In the genomic region with DNA sequence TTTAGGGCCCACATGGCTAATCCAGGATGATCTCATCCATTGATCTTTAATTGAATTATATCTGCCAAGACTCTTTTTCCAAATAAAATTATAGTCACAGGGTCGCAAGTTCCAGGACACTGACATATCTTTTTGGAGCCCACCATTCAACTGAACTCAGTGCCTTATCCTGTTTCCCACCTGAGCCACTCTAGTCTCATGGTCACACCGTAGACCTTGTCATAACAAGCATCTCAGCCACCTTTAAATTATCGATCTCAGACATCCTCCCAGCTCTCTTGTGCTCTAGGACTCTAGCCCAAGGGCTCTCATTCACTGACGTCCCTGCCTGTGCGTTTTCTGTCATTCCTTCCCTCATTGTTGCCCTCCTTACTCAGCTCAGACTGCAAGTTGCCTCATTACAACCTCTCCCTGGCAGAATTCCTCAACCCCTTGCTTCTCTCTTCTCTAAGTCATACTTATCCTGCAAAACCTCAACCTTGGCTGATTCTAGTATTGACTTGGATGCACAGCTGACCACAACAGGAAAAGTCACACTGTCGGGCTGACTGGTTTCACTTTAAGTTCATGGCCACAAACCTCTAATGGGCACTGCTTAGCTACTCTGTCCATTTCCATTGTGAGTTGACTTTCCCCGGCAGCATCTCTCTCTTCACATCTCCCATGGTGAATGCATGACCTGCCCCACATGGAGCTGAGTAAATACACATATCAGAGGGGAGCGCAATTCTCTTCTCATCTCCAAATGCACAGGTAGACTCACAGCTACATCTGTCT, we compare ENCODE assay signal across 19 cellular contexts.
DNase-seq lines count a peak whose midpoint lies in the region; ATAC-seq lines count a peak whose summit lies in the region.
"Had no signal": no experiment of that assay in that cellular context is flagged by ENCODE, and none has a peak within 500 bp of the region (broad histone marks: within the 10 kb centered on the region; RNA-seq: fewer than 3 reads in every experiment).

No MANE protein-coding gene starts in this region.

- peak; percentile 53 for DNase-seq in activated CD8-positive, alpha-beta memory T cell treated with anti-CD3 and anti-CD28 coated beads for 24 hours
- DNase-seq in activated CD8-positive, alpha-beta memory T cell treated with anti-CD3 and anti-CD28 coated beads, Interleukin-2, amount 50 U/mL, for 4 hours: no peak
- DNase-seq in GM23248 (peak; percentile 59), NCI-H1092 treated with DMSO at 0.1 percent for 48 hours (lab: John Stamatoyannopoulos, UW) (no peak), NCI-H1694 (lab: John Stamatoyannopoulos, UW) (no peak)
- DNase-seq in activated CD8-positive, alpha-beta memory T cell treated with anti-CD3 and anti-CD28 coated beads, Interleukin-2, amount 50 U/mL, for 48 hours: peak; percentile 60
- DNase-seq in naive thymus-derived CD4-positive, alpha-beta T cell: no peak
- DNase-seq: activated B cell treated with CpG ODN at 0.5 μM for 24 hours; activated naive CD8-positive, alpha-beta T cell treated with anti-CD3 and anti-CD28 coated beads, Interleukin-2, amount 10 ng/mL, durations not matched to agents 7 days and 5 days; DMS79; HFFc6; NCI-H1436 treated with DMSO at 0.1 percent for 48 hours; NK-92 treated with Interleukin-12 subunit alpha and Interleukin-12 subunit beta, amount 100 ng/mL, for 24 hours; spleen had no signal

- no peak overlapping the region for H3K27ac Mint-ChIP-seq in naive thymus-derived CD4-positive, alpha-beta T cell
- H3K27ac Mint-ChIP-seq: activated B cell treated with CpG ODN at 0.5 μM for 24 hours; activated naive CD8-positive, alpha-beta T cell treated with anti-CD3 and anti-CD28 coated beads, Interleukin-2, amount 10 ng/mL, durations not matched to agents 7 days and 5 days; HFFc6; nephron had no signal

- H3K27ac ChIP-seq in GM23248: no peak overlapping the region
- H3K27ac ChIP-seq in naive thymus-derived CD4-positive, alpha-beta T cell (ENCODE audit: low read depth, low read length): peak overlapping the region; percentile 84
- H3K27ac ChIP-seq: vagina had no signal

- no peak overlapping the region for H3K4me2 ChIP-seq in GM23248 (ENCODE audit: unreplicated experiment)

- no peaks in the 10 kb centered on the region for H3K79me2 ChIP-seq in GM23248 (ENCODE audit: insufficient read depth)

- POLR2A ChIA-PET in naive thymus-derived CD4-positive, alpha-beta T cell (lab: Charles Lee): interaction anchor here (1.3 to 2.5 kb wide), 5 partner anchors 9 to 334 kb away, joined by 4 to 9 read pairs (median 9); a partner anchor contains a TSS

- H3K9ac ChIP-seq in GM23248: no peak overlapping the region

- H3K9me3 ChIP-seq in GM23248 (ENCODE audit: low read depth): no peaks in the 10 kb centered on the region
- H3K9me3 ChIP-seq in naive thymus-derived CD4-positive, alpha-beta T cell (ENCODE audit: control insufficient read depth in 2 of 3, low read length in 3 of 3): no peaks in the 10 kb centered on the region
- H3K9me3 ChIP-seq: spleen, vagina had no signal

- no peaks in the 10 kb centered on the region for H4K20me1 ChIP-seq in GM23248 (ENCODE audit: insufficient read depth)

- H3K9me2 ChIP-seq in GM23248 (ENCODE audit: insufficient read depth): no peaks in the 10 kb centered on the region

- no peak overlapping the region for H2AFZ ChIP-seq in GM23248

- peaks cover 19% of the 10 kb centered on the region; the same call in 1 of the 2 replicates for H3F3A ChIP-seq in GM23248 (ENCODE audit: insufficient read depth)

- in situ Hi-C loops in GM23248 (cut with MboI): no loop called here

- H3K4me1 ChIP-seq in GM23248 (ENCODE audit: insufficient read depth): peaks cover 20% of the 10 kb centered on the region
- peaks cover 43 to 62% of the 10 kb centered on the region in 2 donors for H3K4me1 ChIP-seq in naive thymus-derived CD4-positive, alpha-beta T cell (ENCODE audit: control insufficient read depth in 2 of 2, insufficient read depth in 2 of 2, low read length in 2 of 2)

- no peaks in the 10 kb centered on the region for H3K36me3 ChIP-seq in GM23248 (ENCODE audit: low read depth)
- no peaks in the 10 kb centered on the region for H3K36me3 ChIP-seq in naive thymus-derived CD4-positive, alpha-beta T cell (ENCODE audit: control insufficient read depth in 2 of 3, insufficient read depth in 3 of 3, low read length in 3 of 3)
- H3K36me3 ChIP-seq: spleen, vagina had no signal

- CTCF ChIA-PET in naive thymus-derived CD4-positive, alpha-beta T cell (lab: Charles Lee): interaction anchor here (0.6 to 10.0 kb wide), 4 partner anchors 12 to 34 kb away, joined by 3 to 102 read pairs (median 50); no protein-coding TSS in a partner anchor

- H3K4me3 ChIP-seq in GM23248: no peak overlapping the region
- H3K4me3 ChIP-seq in naive thymus-derived CD4-positive, alpha-beta T cell (ENCODE audit: low read length): peak overlapping the region; percentile 9
- H3K4me3 ChIP-seq: spleen, vagina had no signal

- no peak for ATAC-seq in naive thymus-derived CD4-positive, alpha-beta T cell
- no peak for ATAC-seq in GM18520 (IDR thresholded peaks at IDR 0.05; ENCODE audit: unreplicated experiment)
- ATAC-seq: left lobe of liver, SK-N-SH treated with all-trans-retinoic acid at 6 μM for 48 hours had no signal

- H3K4me3 Mint-ChIP-seq in naive thymus-derived CD4-positive, alpha-beta T cell: no peak overlapping the region
- H3K4me3 Mint-ChIP-seq: activated B cell treated with CpG ODN at 0.5 μM for 24 hours; activated naive CD8-positive, alpha-beta T cell treated with anti-CD3 and anti-CD28 coated beads, Interleukin-2, amount 10 ng/mL, durations not matched to agents 7 days and 5 days; HFFc6; nephron had no signal

- H3K4me1 Mint-ChIP-seq in naive thymus-derived CD4-positive, alpha-beta T cell: peaks cover 0 to 28% (median 8%) of the 10 kb centered on the region in 7 donors
- H3K4me1 Mint-ChIP-seq: nephron had no signal

- H3K36me3 Mint-ChIP-seq in naive thymus-derived CD4-positive, alpha-beta T cell: no peaks in the 10 kb centered on the region
- H3K36me3 Mint-ChIP-seq: activated naive CD8-positive, alpha-beta T cell treated with anti-CD3 and anti-CD28 coated beads, Interleukin-2, amount 10 ng/mL, durations not matched to agents 7 days and 5 days had no signal

- intact Hi-C loops in naive thymus-derived CD4-positive, alpha-beta T cell (cut with micrococcal nuclease): loop anchor here (10.0 kb wide), 4 partner anchors 312 to 1008 kb away; a partner anchor contains a TSS

- H3K27me3 Mint-ChIP-seq in naive thymus-derived CD4-positive, alpha-beta T cell: peaks cover 0 to 11% (median 0%) of the 10 kb centered on the region in 5 donors
- H3K27me3 Mint-ChIP-seq: activated B cell treated with CpG ODN at 0.5 μM for 24 hours had no signal

- peaks cover 0 to 3% (median 0%) of the 10 kb centered on the region in 11 donors for H3K9me3 Mint-ChIP-seq in naive thymus-derived CD4-positive, alpha-beta T cell
- H3K9me3 Mint-ChIP-seq: activated B cell treated with CpG ODN at 0.5 μM for 24 hours; activated naive CD8-positive, alpha-beta T cell treated with anti-CD3 and anti-CD28 coated beads, Interleukin-2, amount 10 ng/mL, durations not matched to agents 7 days and 5 days; HFFc6; nephron had no signal

- WGBS in GM23248 (ENCODE audit: low coverage in 1 of 2, low lambda C conversion rate in 2 of 2, missing lambda C conversion rate in 2 of 2), 2 experiments: 92 to 94% methylated on average over 8 of the region's 8 CpGs

- H3K27me3 ChIP-seq in GM23248 (replicated peaks; ENCODE audit: insufficient read depth): 0 out of 2 replicates have a peak, but pooled peaks cover 4% of the 10 kb centered on the region
- H3K27me3 ChIP-seq in naive thymus-derived CD4-positive, alpha-beta T cell (ENCODE audit: control insufficient read depth in 2 of 2, insufficient read depth in 2 of 2, low read length in 2 of 2): no peaks in the 10 kb centered on the region
- H3K27me3 ChIP-seq: spleen, vagina had no signal

Comparison
In these comparisons a context has a peak if more than half of its experiments do, and no peak if none do; other contexts are left out.
1. DNase-seq: peak in activated CD8-positive, alpha-beta memory T cell treated with anti-CD3 and anti-CD28 coated beads for 24 hours (single experiment), GM23248 (single experiment) and activated CD8-positive, alpha-beta memory T cell treated with anti-CD3 and anti-CD28 coated beads, Interleukin-2, amount 50 U/mL, for 48 hours (single experiment); none in activated CD8-positive, alpha-beta memory T cell treated with anti-CD3 and anti-CD28 coated beads, Interleukin-2, amount 50 U/mL, for 4 hours (single experiment), naive thymus-derived CD4-positive, alpha-beta T cell (0 of 9), NCI-H1092 treated with DMSO at 0.1 percent for 48 hours (single experiment) and NCI-H1694 (single experiment).